Comparison of ENCODE assay signal across 10 cellular contexts in genomic region chr1:147913362-147913761, GRCh38. TPM values are rescaled to one million over a fixed set of nuclear protein-coding genes. Genes with fewer than 3 reads are reported as not detected.
"Had no signal": no experiment of that assay in that cellular context is flagged by ENCODE, and none has a peak within 500 bp of the region (broad histone marks: within the 10 kb centered on the region; RNA-seq: fewer than 3 reads in every experiment).

No MANE protein-coding gene starts in this region.

- H3K4me1 Mint-ChIP-seq: GM23338 had no signal

- H3K36me3 Mint-ChIP-seq: IgD-negative memory B cell had no signal

- H3K9me3 ChIP-seq: HAP-1 had no signal

- H3K4me2 ChIP-seq: GM23338 had no signal

- H3K36me3 ChIP-seq: HAP-1 had no signal

- FAIRE-seq: HepG2 had no signal

- H3K27ac ChIP-seq: HL-60 had no signal

- ATAC-seq: GM23338, HCT116, HepG2 had no signal

- H2AFZ ChIP-seq: GM23338 had no signal

- H3K27ac Mint-ChIP-seq: GM23338, HFFc6, IgD-negative memory B cell had no signal

- H3K4me3 ChIP-seq: GM23338, HAP-1 had no signal

- H3K4me3 Mint-ChIP-seq: GM23338, HFFc6, IgD-negative memory B cell had no signal

- H3K9me3 Mint-ChIP-seq: GM23338, HFFc6, IgD-negative memory B cell had no signal

- H3K4me1 ChIP-seq: HAP-1 had no signal

- DNase-seq: H7, HFFc6 had no signal

RNA-seq across cellular contexts. Expression of gene GJA8, which starts 10.8 kb away (rescaled TPM):
- total RNA-seq: GM23338, H4, H7, HepG2, HFFc6, HT1080 had no signal
- polyA plus RNA-seq: GM23338, HepG2, IgD-negative memory B cell had no signal
